In genomic region chr6:141653590-141653989, GRCh38 we compare ENCODE assay signal across 23 cellular contexts.
DNase-seq lines count a peak whose midpoint lies in the region; ATAC-seq and TF ChIP-seq lines count a peak whose summit lies in the region.
"Had no signal": no experiment of that assay in that cellular context is flagged by ENCODE, and none has a peak within 500 bp of the region (broad histone marks: within the 10 kb centered on the region; RNA-seq: fewer than 3 reads in every experiment).

No MANE protein-coding gene starts in this region.

- H3K4me3 ChIP-seq in transverse colon = no peak overlapping the region
- H3K4me3 ChIP-seq: adrenal gland, coronary artery had no signal

- no peak for TF ChIP-seq EP300 in transverse colon (IDR thresholded peaks at IDR 0.05; ENCODE audit: low read depth)

- TF ChIP-seq POLR2A in transverse colon (IDR thresholded peaks at IDR 0.05) = no peak

- 90 to 100% methylated on average over 1 of the region's 1 CpG for WGBS in transverse colon (ENCODE audit: low coverage in 1 of 2), 2 donors

- ATAC-seq in GM18517 (IDR thresholded peaks at IDR 0.05; ENCODE audit: unreplicated experiment) = no peak
- ATAC-seq: activated CD8-positive, alpha-beta T cell treated with anti-CD3 and anti-CD28 coated beads, Interleukin-2, amount 10 ng/mL, durations not matched to agents 7 days and 5 days; HepG2; naive thymus-derived CD4-positive, alpha-beta T cell; Right ventricle myocardium inferior had no signal

- no peak overlapping the region for H3K27ac ChIP-seq in transverse colon
- H3K27ac ChIP-seq: adrenal gland, coronary artery had no signal

- TF ChIP-seq CTCF in transverse colon (IDR thresholded peaks at IDR 0.05) = no peak

- H3K36me3 ChIP-seq in transverse colon = no peaks in the 10 kb centered on the region
- H3K36me3 ChIP-seq: adrenal gland had no signal

- no peaks in the 10 kb centered on the region for H3K27me3 ChIP-seq in transverse colon
- H3K27me3 ChIP-seq: adrenal gland had no signal

- H3K4me1 ChIP-seq in transverse colon = no peaks in the 10 kb centered on the region
- H3K4me1 ChIP-seq: adrenal gland had no signal

- in situ Hi-C loops in transverse colon (cut with MboI; ENCODE audit: low pct_ligation_motif_present in 1 of 4, low pct_unique_long_range_greater_than_20kb in 1 of 4, low sequenced_read_pairs in 3 of 4) = no loop called here

- H3K9me3 ChIP-seq in transverse colon = no peaks in the 10 kb centered on the region
- H3K9me3 ChIP-seq: adrenal gland had no signal

- DNase-seq in SIG-M5 treated with dmso at 0.1 percent for 504 hours (lab: John Stamatoyannopoulos, UW; ENCODE audit: unreplicated experiment) (peak; percentile 5), SIG-M5 (lab: John Stamatoyannopoulos, UW) (no peak), LoVo (ENCODE audit: low spot score) (peak; percentile 3), RPMI7951 (ENCODE audit: low read depth) (peak; percentile 7), medulla oblongata (ENCODE audit: extremely low spot score) (peak; percentile 10), hippocampal formation (lab: John Stamatoyannopoulos, UW) (no peak), transverse colon (no peak)
- DNase-seq: activated CD4-positive, alpha-beta T cell treated with anti-CD3 and anti-CD28 coated beads for 1 hour; activated CD8-positive, alpha-beta T cell treated with anti-CD3 and anti-CD28 coated beads, Interleukin-2, amount 10 ng/mL, durations not matched to agents 7 days and 5 days; activated gamma-delta T cell treated with Interleukin-2 at 50 U/mL for 16 hours; activated T-cell treated with anti-CD3 and anti-CD28 coated beads, Interleukin-2, amount 50 U/mL, for 1 hour; adrenal gland; CD4-positive, alpha-beta T cell; endodermal cell; HFFc6; naive thymus-derived CD4-positive, alpha-beta T cell; NCI-H2029 treated with DMSO at 0.1 percent for 48 hours; stimulated activated CD4-positive, alpha-beta T cell treated with anti-CD3 and anti-CD28 coated beads, Interleukin-2, amount 100 ng/mL, for 48 hours; stimulated activated naive CD4-positive, alpha-beta T cell had no signal

- intact Hi-C loops in transverse colon (cut with DNase I; ENCODE audit: low total_unique reads) = no loop called here

Comparison
In these comparisons a context has a peak if more than half of its experiments do, and no peak if none do; other contexts are left out.
1. DNase-seq: peak in SIG-M5 treated with dmso at 0.1 percent for 504 hours (single experiment), LoVo (single experiment), RPMI7951 (single experiment) and medulla oblongata (single experiment); none in SIG-M5 (single experiment), hippocampal formation (0 of 2) and transverse colon (single experiment).